Comparison of ENCODE assay signal across 17 cellular contexts in genomic region chr1:81950845-81951244, GRCh38.
DNase-seq lines count a peak whose midpoint lies in the region; ATAC-seq and TF ChIP-seq lines count a peak whose summit lies in the region.
"Had no signal": no experiment of that assay in that cellular context is flagged by ENCODE, and none has a peak within 500 bp of the region (broad histone marks: within the 10 kb centered on the region; RNA-seq: fewer than 3 reads in every experiment).

No MANE protein-coding gene starts in this region.

- in situ Hi-C loops in G401 (cut with HindIII; ENCODE audit: low sequenced_read_pairs), result no loop called here

- no peak overlapping the region for H2BK15ac ChIP-seq in mesenchymal stem cell (ENCODE audit: low read depth, poor library complexity, severe bottlenecking)

- no peak overlapping the region for H2BK120ac ChIP-seq in mesenchymal stem cell (ENCODE audit: low read depth, low read length)

- H3K9me3 ChIP-seq in mesenchymal stem cell (ENCODE audit: control insufficient read depth, low read length), result no peaks in the 10 kb centered on the region
- H3K9me3 ChIP-seq: BLaER1 treated with 17β-estradiol and CSF1 and Interleukin-3, amounts not matched to agents 10 nM and 100 nM; Peyer's patch had no signal

- peaks cover 0 to 43% of the 10 kb centered on the region in 2 experiments for H3K36me3 ChIP-seq in mesenchymal stem cell (ENCODE audit: control insufficient read depth in 1 of 2, insufficient read depth in 2 of 2, low read depth in 1 of 2, low read length in 2 of 2)
- H3K36me3 ChIP-seq: BLaER1 treated with 17β-estradiol and CSF1 and Interleukin-3, amounts not matched to agents 10 nM and 100 nM; Peyer's patch had no signal

- no peak overlapping the region for H3K23ac ChIP-seq in mesenchymal stem cell (ENCODE audit: low read length in 2 of 2)

- H3K4me3 Mint-ChIP-seq in HFFc6, result peak overlapping the region; percentile 36; the same call in 1 of the 2 replicates
- H3K4me3 Mint-ChIP-seq: CD8-positive, alpha-beta T cell; IgD-negative memory B cell had no signal

- H3K4me2 ChIP-seq in mesenchymal stem cell (ENCODE audit: low read length, poor library complexity, severe bottlenecking), result no peak overlapping the region

- H2AK5ac ChIP-seq in mesenchymal stem cell (ENCODE audit: low read length, severe bottlenecking), result no peak overlapping the region

- H4K8ac ChIP-seq in mesenchymal stem cell (ENCODE audit: low read length), result no peak overlapping the region

- H3K79me1 ChIP-seq in mesenchymal stem cell (replicated peaks; ENCODE audit: low read length, poor library complexity, severe bottlenecking), result peaks cover 10% of the 10 kb centered on the region

- H3K14ac ChIP-seq in mesenchymal stem cell (ENCODE audit: low read length in 2 of 2), result no peak overlapping the region

- H2BK12ac ChIP-seq in mesenchymal stem cell (ENCODE audit: low read length in 2 of 2), result no peak overlapping the region

- H3K36me3 Mint-ChIP-seq in HFFc6 (ENCODE audit: low read depth), result no peaks in the 10 kb centered on the region
- H3K36me3 Mint-ChIP-seq: CD8-positive, alpha-beta T cell; IgD-negative memory B cell had no signal

- no peaks in the 10 kb centered on the region for H3K4me1 Mint-ChIP-seq in HFFc6 (ENCODE audit: low read depth)
- H3K4me1 Mint-ChIP-seq: IgD-negative memory B cell had no signal

- no peak overlapping the region for H3K18ac ChIP-seq in mesenchymal stem cell (ENCODE audit: low read depth in 1 of 2, low read length in 2 of 2)

- H3K4me3 ChIP-seq in choroid plexus epithelial cell (ENCODE audit: low read depth, low read length) (no peak overlapping the region), mesenchymal stem cell (ENCODE audit: insufficient read depth in 1 of 2, low read depth in 1 of 2, low read length in 2 of 2) (peak overlapping the region in 1 of 2 experiments; percentile 26)
- H3K4me3 ChIP-seq: BLaER1 treated with 17β-estradiol and CSF1 and Interleukin-3, amounts not matched to agents 10 nM and 100 nM; Peyer's patch had no signal

- H2BK5ac ChIP-seq in mesenchymal stem cell (ENCODE audit: low read depth, low read length, poor library complexity, severe bottlenecking), result no peak overlapping the region

- no peak overlapping the region for H3K4ac ChIP-seq in mesenchymal stem cell (ENCODE audit: low read depth in 1 of 2, low read length in 2 of 2)

- 100% methylated on average over 3 of the region's 3 CpGs for WGBS in mesenchymal stem cell

- H3K27ac ChIP-seq in mesenchymal stem cell (ENCODE audit: low read length, poor library complexity, severe bottlenecking), result no peak overlapping the region
- H3K27ac ChIP-seq: BLaER1 treated with 17β-estradiol and CSF1 and Interleukin-3, amounts not matched to agents 10 nM and 100 nM; Peyer's patch had no signal

- no peaks in the 10 kb centered on the region; the same call in 1 of the 2 replicates for H3K9me3 Mint-ChIP-seq in HFFc6
- H3K9me3 Mint-ChIP-seq: CD8-positive, alpha-beta T cell had no signal

- H3K27me3 Mint-ChIP-seq in HFFc6 (ENCODE audit: insufficient read depth), result no peaks in the 10 kb centered on the region
- H3K27me3 Mint-ChIP-seq: IgD-negative memory B cell had no signal

- peak; percentile 3 for DNase-seq in AG08395 (ENCODE audit: low spot score)
- DNase-seq in HFFc6, result peak; percentile 15
- peak; percentile 27 for DNase-seq in choroid plexus epithelial cell (ENCODE audit: low read depth)
- DNase-seq in mesenchymal stem cell, result no peak
- DNase-seq in anterior cingulate cortex (lab: John Stamatoyannopoulos, UW), result no peak
- no peak for DNase-seq in G401 (ENCODE audit: low spot score)
- no peak for DNase-seq in NCI-H187 (lab: John Stamatoyannopoulos, UW)
- DNase-seq: CD8-positive, alpha-beta T cell; DMS53; H7; Karpas-422; NCI-H1092 treated with DMSO at 0.1 percent for 48 hours; NCI-H526; Peyer's patch had no signal

- H3K9ac ChIP-seq in mesenchymal stem cell (ENCODE audit: low read length), result peak overlapping the region; percentile 7
- H3K9ac ChIP-seq: BLaER1 treated with 17β-estradiol and CSF1 and Interleukin-3, amounts not matched to agents 10 nM and 100 nM had no signal

- TF ChIP-seq CTCF in HFFc6 (IDR thresholded peaks at IDR 0.05), result no peak
- TF ChIP-seq CTCF in choroid plexus epithelial cell (conservative IDR thresholded peaks at IDR 0.05; ENCODE audit: low read depth, low read length), result no peak

- no peak for ATAC-seq in GM19395 (IDR thresholded peaks at IDR 0.05; ENCODE audit: unreplicated experiment)
- ATAC-seq: CD8-positive, alpha-beta T cell had no signal

- no peaks in the 10 kb centered on the region for H3K27me3 ChIP-seq in mesenchymal stem cell (ENCODE audit: control insufficient read depth in 1 of 2, insufficient read depth in 1 of 2, low read length in 2 of 2)
- H3K27me3 ChIP-seq: BLaER1 treated with 17β-estradiol and CSF1 and Interleukin-3, amounts not matched to agents 10 nM and 100 nM; Peyer's patch had no signal

- no peak overlapping the region for H4K91ac ChIP-seq in mesenchymal stem cell (ENCODE audit: low read length)

- no peak overlapping the region for H3K27ac Mint-ChIP-seq in HFFc6
- H3K27ac Mint-ChIP-seq: CD8-positive, alpha-beta T cell; IgD-negative memory B cell had no signal

- H2AFZ ChIP-seq in mesenchymal stem cell (ENCODE audit: low read depth, low read length), result no peak overlapping the region

- H3K4me1 ChIP-seq in mesenchymal stem cell (ENCODE audit: control insufficient read depth, insufficient read depth, low read depth, low read length), result no peaks in the 10 kb centered on the region
- H3K4me1 ChIP-seq: Peyer's patch had no signal

Comparison
In these comparisons a context has a peak if more than half of its experiments do, and no peak if none do; other contexts are left out.
1. DNase-seq: peak in AG08395 (single experiment), HFFc6 (single experiment) and choroid plexus epithelial cell (single experiment); none in mesenchymal stem cell (single experiment), anterior cingulate cortex (0 of 58), G401 (single experiment) and NCI-H187 (0 of 2).